Comparison of ENCODE assay signal across 1 cellular context in genomic region chr16:2295056-2295798, GRCh38.
TF ChIP-seq lines count a peak whose summit lies in the region.

No MANE protein-coding gene starts in this region.

TF ChIP-seq in GM12878, 131 proteins besides CTCF, POLR2A, EP300 and RAD21 (continued from another document):
- TF ChIP-seq PKNOX1 (IDR thresholded peaks at IDR 0.05), result peak; percentile 79
- TF ChIP-seq GABPA (IDR thresholded peaks at IDR 0.05; ENCODE audit: low read depth), result no peak
- 0 out of 2 replicates have a peak, but pooled peaks have one; percentile 10 for TF ChIP-seq NR2F1 (conservative IDR thresholded peaks at IDR 0.05)
- peak; percentile 62 for TF ChIP-seq RUNX3 (IDR thresholded peaks at IDR 0.05; ENCODE audit: low read length)
- TF ChIP-seq BHLHE40 (IDR thresholded peaks at IDR 0.05; ENCODE audit: borderline replicate concordance in 1 of 2, low read depth in 2 of 2, low read length in 1 of 2), result peak; percentile 99 to 100
- TF ChIP-seq KDM1A (IDR thresholded peaks at IDR 0.05; ENCODE audit: borderline replicate concordance), result no peak
- no peak for TF ChIP-seq CHD1 (IDR thresholded peaks at IDR 0.05; ENCODE audit: low read depth, low read length)
- no peak for TF ChIP-seq ASH2L (IDR thresholded peaks at IDR 0.05; ENCODE audit: borderline replicate concordance, low read depth)
- TF ChIP-seq POU2F2 (IDR thresholded peaks at IDR 0.05; ENCODE audit: borderline replicate concordance, low read depth, low read length), result peak; percentile 41; the same call in 1 of the 3 replicates
- TF ChIP-seq RAD51 (IDR thresholded peaks at IDR 0.05), result peak; percentile 87
- TF ChIP-seq WRNIP1 (IDR thresholded peaks at IDR 0.05; ENCODE audit: borderline replicate concordance, low read depth, low read length), result no peak
- TF ChIP-seq MXI1 (IDR thresholded peaks at IDR 0.05; ENCODE audit: low read depth, low read length), result peak; percentile 92
- peak; percentile 54 to 69; a peak in 2 of 4 replicates for TF ChIP-seq IKZF2 (IDR thresholded peaks at IDR 0.05)
- TF ChIP-seq TCF12 (IDR thresholded peaks at IDR 0.05; ENCODE audit: low read depth, low read length), result peak; percentile 87
- TF ChIP-seq NFYA (IDR thresholded peaks at IDR 0.05; ENCODE audit: borderline replicate concordance, low read depth, low read length), result no peak
- peak; percentile 35; the same call in 1 of the 2 replicates for TF ChIP-seq ZNF687 (IDR thresholded peaks at IDR 0.05)
- TF ChIP-seq SPI1 (IDR thresholded peaks at IDR 0.05; ENCODE audit: borderline replicate concordance, insufficient read depth, low read depth, low read length), result peak; percentile 27; the same call in 1 of the 2 replicates
TF ChIP-seq in GM12878: peak in this region for 32.
